Comparison of ENCODE assay signal across 7 cellular contexts in genomic region chrX:38804481-38805293, GRCh38. TPM values are rescaled to one million over a fixed set of nuclear protein-coding genes. Genes with fewer than 3 reads are reported as not detected.
DNase-seq lines count a peak whose midpoint lies in the region; ATAC-seq and TF ChIP-seq lines count a peak whose summit lies in the region.

No MANE protein-coding gene starts in this region.

- peak overlapping the region; percentile 83 to 97 (median 94) for H3K4me3 Mint-ChIP-seq in IgD-negative memory B cell
- peak overlapping the region; percentile 87 for H3K4me3 Mint-ChIP-seq in activated CD4-positive, alpha-beta memory T cell treated with anti-CD3 and anti-CD28 coated beads, Interleukin-2, amount 10 ng/mL, durations not matched to agents 7 days and 5 days
- peak overlapping the region; percentile 88 to 95 (median 93) for H3K4me3 Mint-ChIP-seq in naive thymus-derived CD4-positive, alpha-beta T cell

- POLR2A ChIA-PET in activated CD4-positive, alpha-beta memory T cell treated with anti-CD3 and anti-CD28 coated beads, Interleukin-2, amount 10 ng/mL, durations not matched to agents 7 days and 5 days (lab: Charles Lee) = interaction anchor here (0.6 to 4.9 kb wide), 5 partner anchors 12 to 1372 kb away, joined by 3 to 26 read pairs (median 3); partner anchors contain the start of gene BCOR
- POLR2A ChIA-PET in naive thymus-derived CD4-positive, alpha-beta T cell (lab: Charles Lee) = interaction anchor here (0.5 to 7.2 kb wide), 10 partner anchors 7 to 1293 kb away, joined by 3 to 51 read pairs (median 4); partner anchors contain the start of gene BCOR

- H3K36me3 Mint-ChIP-seq in IgD-negative memory B cell = no peaks in the 10 kb centered on the region
- H3K36me3 Mint-ChIP-seq in activated CD4-positive, alpha-beta memory T cell treated with anti-CD3 and anti-CD28 coated beads, Interleukin-2, amount 10 ng/mL, durations not matched to agents 7 days and 5 days (ENCODE audit: low read depth) = peaks cover 46% of the 10 kb centered on the region
- peaks cover 0 to 36% (median 4%) of the 10 kb centered on the region in 5 donors for H3K36me3 Mint-ChIP-seq in naive thymus-derived CD4-positive, alpha-beta T cell

- peak overlapping the region in 2 of 3 donors; percentile 81 to 93 for H3K27ac Mint-ChIP-seq in IgD-negative memory B cell
- peak overlapping the region; percentile 95 for H3K27ac Mint-ChIP-seq in activated CD4-positive, alpha-beta memory T cell treated with anti-CD3 and anti-CD28 coated beads, Interleukin-2, amount 10 ng/mL, durations not matched to agents 7 days and 5 days
- peak overlapping the region; percentile 89 to 96 (median 94) for H3K27ac Mint-ChIP-seq in naive thymus-derived CD4-positive, alpha-beta T cell

- no peak for TF ChIP-seq CTCF in upper lobe of left lung (IDR thresholded peaks at IDR 0.05)

- intact Hi-C loops in naive thymus-derived CD4-positive, alpha-beta T cell (cut with micrococcal nuclease) = loop anchor here (5.0 to 10.0 kb wide), 13 partner anchors 43 to 1930 kb away; partner anchors contain the start of genes BCOR (in 2 of the 2), MED14 (in 2 of the 2), ATP6AP2 (in 1 of the 2) and CXorf38 (in 1 of the 2)

- 43% methylated on average over 60 of the region's 75 CpGs; no CpG with 5 or more reads in 1 of the 2 donors for WGBS in upper lobe of left lung, 2 donors

- H3K9me3 ChIP-seq in naive thymus-derived CD4-positive, alpha-beta T cell (ENCODE audit: control insufficient read depth in 2 of 3, low read length in 3 of 3) = no peaks in the 10 kb centered on the region
- no peaks in the 10 kb centered on the region for H3K9me3 ChIP-seq in upper lobe of left lung

- peak overlapping the region; percentile 74 for H3K4me3 ChIP-seq in naive thymus-derived CD4-positive, alpha-beta T cell (ENCODE audit: low read length)
- peak overlapping the region; percentile 48 to 76 (median 66) for H3K4me3 ChIP-seq in upper lobe of left lung

- ATAC-seq in GM19372 (IDR thresholded peaks at IDR 0.05; ENCODE audit: low read depth, unreplicated experiment) (peak; percentile 13), upper lobe of left lung (ENCODE audit: low FRiP score in 2 of 2) (peak; percentile 0 to 18), GM18505 (IDR thresholded peaks at IDR 0.05; ENCODE audit: unreplicated experiment) (no peak)
- no peak for ATAC-seq in naive thymus-derived CD4-positive, alpha-beta T cell

- H3K36me3 ChIP-seq in naive thymus-derived CD4-positive, alpha-beta T cell (ENCODE audit: control insufficient read depth in 2 of 3, insufficient read depth in 3 of 3, low read length in 3 of 3) = peaks cover 0 to 13% (median 0%) of the 10 kb centered on the region in 3 experiments
- no peaks in the 10 kb centered on the region for H3K36me3 ChIP-seq in upper lobe of left lung

- peaks cover 10 to 18% of the 10 kb centered on the region in 2 donors for H3K4me1 ChIP-seq in naive thymus-derived CD4-positive, alpha-beta T cell (ENCODE audit: control insufficient read depth in 2 of 2, insufficient read depth in 2 of 2, low read length in 2 of 2)
- H3K4me1 ChIP-seq in upper lobe of left lung = peaks cover 6 to 15% (median 10%) of the 10 kb centered on the region in 4 donors

- DNase-seq in activated CD4-positive, alpha-beta memory T cell treated with anti-CD3 and anti-CD28 coated beads, Interleukin-2, amount 10 ng/mL, durations not matched to agents 7 days and 5 days = peak; percentile 39
- DNase-seq in epithelial cell of prostate (ENCODE audit: low read depth, low spot score) (no peak), upper lobe of left lung (peak; percentile 24 to 86)
- peak in 4 of 9 donors; percentile 11 to 46 (median 28) for DNase-seq in naive thymus-derived CD4-positive, alpha-beta T cell

- H3K9me3 Mint-ChIP-seq in IgD-negative memory B cell = peaks cover 0 to 2% (median 0%) of the 10 kb centered on the region in 3 donors
- no peaks in the 10 kb centered on the region for H3K9me3 Mint-ChIP-seq in activated CD4-positive, alpha-beta memory T cell treated with anti-CD3 and anti-CD28 coated beads, Interleukin-2, amount 10 ng/mL, durations not matched to agents 7 days and 5 days
- peaks cover 0 to 1% (median 0%) of the 10 kb centered on the region in 11 donors for H3K9me3 Mint-ChIP-seq in naive thymus-derived CD4-positive, alpha-beta T cell

- CTCF ChIA-PET in activated CD4-positive, alpha-beta memory T cell treated with anti-CD3 and anti-CD28 coated beads, Interleukin-2, amount 10 ng/mL, durations not matched to agents 7 days and 5 days (lab: Charles Lee) = interaction anchor here (1.4 kb wide), 1 partner anchor 1050 kb away, joined by 3 read pairs; no protein-coding TSS in a partner anchor
- CTCF ChIA-PET in naive thymus-derived CD4-positive, alpha-beta T cell (lab: Charles Lee) = interaction anchor here (0.7 kb wide), 1 partner anchor 180 kb away, joined by 5 read pairs; no protein-coding TSS in a partner anchor

- H3K27me3 Mint-ChIP-seq in IgD-negative memory B cell = peaks cover 5% of the 10 kb centered on the region
- no peaks in the 10 kb centered on the region for H3K27me3 Mint-ChIP-seq in activated CD4-positive, alpha-beta memory T cell treated with anti-CD3 and anti-CD28 coated beads, Interleukin-2, amount 10 ng/mL, durations not matched to agents 7 days and 5 days
- H3K27me3 Mint-ChIP-seq in naive thymus-derived CD4-positive, alpha-beta T cell = no peaks in the 10 kb centered on the region

- TF ChIP-seq POLR2A in upper lobe of left lung (IDR thresholded peaks at IDR 0.05) = no peak
- no peak for TF ChIP-seq POLR2A in GM18505 (IDR thresholded peaks at IDR 0.05; ENCODE audit: borderline replicate concordance, extremely low read depth, insufficient read depth, insufficient read length)

- peaks cover 0 to 20% (median 8%) of the 10 kb centered on the region in 3 donors for H3K4me1 Mint-ChIP-seq in IgD-negative memory B cell
- peaks cover 26% of the 10 kb centered on the region for H3K4me1 Mint-ChIP-seq in activated CD4-positive, alpha-beta memory T cell treated with anti-CD3 and anti-CD28 coated beads, Interleukin-2, amount 10 ng/mL, durations not matched to agents 7 days and 5 days
- peaks cover 2 to 42% (median 30%) of the 10 kb centered on the region in 7 donors for H3K4me1 Mint-ChIP-seq in naive thymus-derived CD4-positive, alpha-beta T cell

- peak overlapping the region; percentile 90 for H3K27ac ChIP-seq in epithelial cell of prostate
- peak overlapping the region; percentile 77 for H3K27ac ChIP-seq in naive thymus-derived CD4-positive, alpha-beta T cell (ENCODE audit: low read depth, low read length)
- peak overlapping the region; percentile 87 to 98 (median 94) for H3K27ac ChIP-seq in upper lobe of left lung

- no peak for TF ChIP-seq EP300 in upper lobe of left lung (IDR thresholded peaks at IDR 0.05)

- H3K27me3 ChIP-seq in naive thymus-derived CD4-positive, alpha-beta T cell (ENCODE audit: control insufficient read depth in 2 of 2, insufficient read depth in 2 of 2, low read length in 2 of 2) = no peaks in the 10 kb centered on the region
- H3K27me3 ChIP-seq in upper lobe of left lung = no peaks in the 10 kb centered on the region

RNA-seq across cellular contexts. Expression of gene MID1IP1, which starts 3.4 kb away (rescaled TPM):
- 12.6 TPM for polyA plus RNA-seq in IgD-negative memory B cell
- 10 to 100 TPM; 75.7 to 76.4 TPM for total RNA-seq in activated CD4-positive, alpha-beta memory T cell treated with anti-CD3 and anti-CD28 coated beads, Interleukin-2, amount 10 ng/mL, durations not matched to agents 7 days and 5 days
- total RNA-seq in naive thymus-derived CD4-positive, alpha-beta T cell = 10 to 100 TPM; 16.4 to 61.7 (median 55.0) TPM
- polyA plus RNA-seq in naive thymus-derived CD4-positive, alpha-beta T cell = 10 to 100 TPM; 15.7 to 23.9 TPM
- 100 to 1,000 TPM in 5 of 6 donors, 10 to 100 TPM in 1; 88.0 to 187 (median 121) TPM for total RNA-seq in upper lobe of left lung

Comparison
In these comparisons a context has a peak if more than half of its experiments do, and no peak if none do; other contexts are left out.
1. ATAC-seq: peak in GM19372 (single experiment) and upper lobe of left lung (2 of 2); none in naive thymus-derived CD4-positive, alpha-beta T cell (single experiment) and GM18505 (single experiment).
2. Peak in every context shown above with its lines, with median percentiles within 50 percentile points of each other: H3K27ac Mint-ChIP-seq, H3K4me3 Mint-ChIP-seq and H3K27ac ChIP-seq.